Comparison of ENCODE assay signal across 11 cellular contexts in the genomic region with DNA sequence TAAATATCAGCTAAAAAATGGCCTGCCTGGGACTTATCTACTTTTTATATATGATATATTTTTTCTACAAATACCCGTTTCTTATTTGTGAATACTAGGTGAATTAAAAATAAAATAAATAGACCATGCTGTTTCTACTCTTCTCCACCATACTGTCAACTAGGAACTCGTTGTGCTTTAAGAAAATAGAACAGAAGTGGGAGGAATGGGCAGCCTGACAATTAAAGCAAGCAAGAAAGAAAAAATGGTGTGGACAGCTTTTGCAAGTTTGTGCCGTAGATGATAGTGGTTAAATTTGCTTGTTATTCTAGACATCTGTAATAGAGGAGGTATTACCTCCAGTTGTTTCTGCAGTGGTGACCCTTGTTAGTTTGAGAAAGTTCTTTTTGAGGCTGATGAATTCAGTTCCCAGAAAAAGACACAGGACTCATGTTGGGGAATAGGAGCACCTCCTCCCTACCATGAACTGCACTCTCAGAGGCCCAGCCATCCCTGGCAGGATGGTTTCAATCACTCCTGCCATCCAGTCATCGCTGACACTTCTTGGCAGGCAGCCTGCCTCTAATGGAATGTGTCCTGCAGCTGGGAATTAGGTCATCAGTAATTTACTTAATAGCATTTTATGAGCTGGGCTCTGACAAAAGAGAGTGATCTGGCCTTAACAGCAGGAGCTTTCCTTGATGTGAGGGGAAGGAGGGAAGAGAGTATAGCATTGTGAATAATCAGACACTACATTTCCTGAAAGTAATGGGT.
A peak's percentile ranks its signal among the peaks of the same experiment; 100 is the strongest.
DNase-seq lines count a peak whose midpoint lies in the region; TF ChIP-seq lines count a peak whose summit lies in the region.
"Had no signal": no experiment of that assay in that cellular context is flagged by ENCODE, and none has a peak within 500 bp of the region (broad histone marks: within the 10 kb centered on the region; RNA-seq: fewer than 3 reads in every experiment).

No MANE protein-coding gene starts in this region.

- no peaks in the 10 kb centered on the region for H3K9me3 Mint-ChIP-seq in glutamatergic neuron (ENCODE audit: unreplicated experiment)
- H3K9me3 Mint-ChIP-seq in activated naive CD4-positive, alpha-beta T cell treated with anti-CD3 and anti-CD28 coated beads, Interleukin-2, amount 10 ng/mL, durations not matched to agents 7 days and 5 days: no peaks in the 10 kb centered on the region
- no peaks in the 10 kb centered on the region for H3K9me3 Mint-ChIP-seq in activated CD4-positive, alpha-beta T cell treated with anti-CD3 and anti-CD28 coated beads, Interleukin-2, amount 10 ng/mL, durations not matched to agents 7 days and 5 days

- peaks cover 4% of the 10 kb centered on the region for H3K4me1 Mint-ChIP-seq in glutamatergic neuron (ENCODE audit: low read depth, unreplicated experiment)
- peaks cover 6% of the 10 kb centered on the region for H3K4me1 Mint-ChIP-seq in activated naive CD4-positive, alpha-beta T cell treated with anti-CD3 and anti-CD28 coated beads, Interleukin-2, amount 10 ng/mL, durations not matched to agents 7 days and 5 days
- peaks cover 13% of the 10 kb centered on the region for H3K4me1 Mint-ChIP-seq in activated CD4-positive, alpha-beta T cell treated with anti-CD3 and anti-CD28 coated beads, Interleukin-2, amount 10 ng/mL, durations not matched to agents 7 days and 5 days

- H3K36me3 Mint-ChIP-seq in glutamatergic neuron (ENCODE audit: unreplicated experiment): no peaks in the 10 kb centered on the region
- no peaks in the 10 kb centered on the region for H3K36me3 Mint-ChIP-seq in activated naive CD4-positive, alpha-beta T cell treated with anti-CD3 and anti-CD28 coated beads, Interleukin-2, amount 10 ng/mL, durations not matched to agents 7 days and 5 days
- H3K36me3 Mint-ChIP-seq in activated CD4-positive, alpha-beta T cell treated with anti-CD3 and anti-CD28 coated beads, Interleukin-2, amount 10 ng/mL, durations not matched to agents 7 days and 5 days (ENCODE audit: low read depth): no peaks in the 10 kb centered on the region

- POLR2A ChIA-PET in activated CD4-positive, alpha-beta T cell treated with anti-CD3 and anti-CD28 coated beads, Interleukin-2, amount 10 ng/mL, durations not matched to agents 7 days and 5 days (lab: Charles Lee): no interaction called here

- DNase-seq in H4 (ENCODE audit: low spot score) (peak; percentile 79), RPMI7951 (ENCODE audit: low read depth) (peak; percentile 79), glutamatergic neuron (no peak), retinal pigment epithelial cell (ENCODE audit: low read depth) (peak; percentile 54)
- DNase-seq in activated naive CD4-positive, alpha-beta T cell treated with anti-CD3 and anti-CD28 coated beads, Interleukin-2, amount 10 ng/mL, durations not matched to agents 7 days and 5 days: no peak
- DNase-seq in activated naive CD4-positive, alpha-beta T cell (lab: John Stamatoyannopoulos, UW): no peak
- DNase-seq in activated T-cell treated with anti-CD3 and anti-CD28 coated beads, Interleukin-2, amount 50 U/mL, for 1 hour: no peak
- no peak for DNase-seq in activated CD4-positive, alpha-beta T cell treated with anti-CD3 and anti-CD28 coated beads, Interleukin-2, amount 10 ng/mL, durations not matched to agents 7 days and 5 days
- DNase-seq: cortex of kidney; stimulated activated CD4-positive, alpha-beta T cell treated with anti-CD3 and anti-CD28 coated beads, Interleukin-4, amount 100 ng/mL, for 1 hour had no signal

- H3K4me3 ChIP-seq in retinal pigment epithelial cell (ENCODE audit: low read length): no peak overlapping the region
- H3K4me3 ChIP-seq: PC-9 had no signal

- TF ChIP-seq CTCF in glutamatergic neuron (IDR thresholded peaks at IDR 0.05; ENCODE audit: partially characterized antibody, unreplicated experiment): no peak
- TF ChIP-seq CTCF in retinal pigment epithelial cell (conservative IDR thresholded peaks at IDR 0.05; ENCODE audit: low read depth, low read length): no peak

- no peaks in the 10 kb centered on the region for H3K27me3 Mint-ChIP-seq in glutamatergic neuron (ENCODE audit: unreplicated experiment)
- no peaks in the 10 kb centered on the region for H3K27me3 Mint-ChIP-seq in activated naive CD4-positive, alpha-beta T cell treated with anti-CD3 and anti-CD28 coated beads, Interleukin-2, amount 10 ng/mL, durations not matched to agents 7 days and 5 days
- H3K27me3 Mint-ChIP-seq in activated CD4-positive, alpha-beta T cell treated with anti-CD3 and anti-CD28 coated beads, Interleukin-2, amount 10 ng/mL, durations not matched to agents 7 days and 5 days: peaks cover 9% of the 10 kb centered on the region

- peak overlapping the region; percentile 9 for H3K27ac Mint-ChIP-seq in glutamatergic neuron (ENCODE audit: unreplicated experiment)
- no peak overlapping the region for H3K27ac Mint-ChIP-seq in activated naive CD4-positive, alpha-beta T cell treated with anti-CD3 and anti-CD28 coated beads, Interleukin-2, amount 10 ng/mL, durations not matched to agents 7 days and 5 days
- H3K27ac Mint-ChIP-seq in activated CD4-positive, alpha-beta T cell treated with anti-CD3 and anti-CD28 coated beads, Interleukin-2, amount 10 ng/mL, durations not matched to agents 7 days and 5 days: no peak overlapping the region

- CTCF ChIA-PET in activated naive CD4-positive, alpha-beta T cell treated with anti-CD3 and anti-CD28 coated beads, Interleukin-2, amount 10 ng/mL, durations not matched to agents 7 days and 5 days (lab: Charles Lee): no interaction called here
- CTCF ChIA-PET in activated CD4-positive, alpha-beta T cell treated with anti-CD3 and anti-CD28 coated beads, Interleukin-2, amount 10 ng/mL, durations not matched to agents 7 days and 5 days (lab: Charles Lee): no interaction called here

- H3K4me3 Mint-ChIP-seq in glutamatergic neuron (ENCODE audit: unreplicated experiment): no peak overlapping the region
- no peak overlapping the region for H3K4me3 Mint-ChIP-seq in activated naive CD4-positive, alpha-beta T cell treated with anti-CD3 and anti-CD28 coated beads, Interleukin-2, amount 10 ng/mL, durations not matched to agents 7 days and 5 days
- H3K4me3 Mint-ChIP-seq in activated CD4-positive, alpha-beta T cell treated with anti-CD3 and anti-CD28 coated beads, Interleukin-2, amount 10 ng/mL, durations not matched to agents 7 days and 5 days: no peak overlapping the region

Comparison
In these comparisons a context has a peak if more than half of its experiments do, and no peak if none do; other contexts are left out.
1. DNase-seq: peak in H4 (single experiment), RPMI7951 (single experiment) and retinal pigment epithelial cell (single experiment); none in glutamatergic neuron (single experiment), activated naive CD4-positive, alpha-beta T cell treated with anti-CD3 and anti-CD28 coated beads, Interleukin-2, amount 10 ng/mL, durations not matched to agents 7 days and 5 days (single experiment), activated naive CD4-positive, alpha-beta T cell (0 of 4), activated T-cell treated with anti-CD3 and anti-CD28 coated beads, Interleukin-2, amount 50 U/mL, for 1 hour (single experiment) and activated CD4-positive, alpha-beta T cell treated with anti-CD3 and anti-CD28 coated beads, Interleukin-2, amount 10 ng/mL, durations not matched to agents 7 days and 5 days (single experiment).